28 cellular contexts compared by ENCODE assay signal in the genomic region with DNA sequence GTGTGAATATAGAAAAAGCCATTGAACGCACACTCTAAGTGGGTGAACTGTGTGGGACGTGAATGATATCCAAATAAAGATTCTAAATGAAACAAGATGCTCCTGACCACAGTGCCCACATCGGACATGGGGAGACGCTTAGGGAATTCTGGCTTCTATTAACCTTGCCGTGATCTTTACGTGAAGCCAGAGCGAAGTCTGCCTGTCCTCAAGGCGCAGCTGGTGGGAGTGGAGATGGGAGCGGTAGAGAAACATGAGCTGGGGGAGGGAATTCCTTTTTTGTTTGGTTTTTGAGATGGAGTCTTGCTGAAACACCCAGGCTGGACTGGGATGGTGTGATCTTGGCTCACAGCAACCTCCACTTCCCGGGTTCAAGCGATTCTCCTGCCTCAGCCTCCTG. TPM values are rescaled to one million over a fixed set of nuclear protein-coding genes. Genes with fewer than 3 reads are reported as not detected.
A peak's percentile ranks its signal among the peaks of the same experiment; 100 is the strongest.
DNase-seq lines count a peak whose midpoint lies in the region; FAIRE-seq and TF ChIP-seq lines count a peak whose summit lies in the region.
"Had no signal": no experiment of that assay in that cellular context is flagged by ENCODE, and none has a peak within 500 bp of the region (broad histone marks: within the 10 kb centered on the region; RNA-seq: fewer than 3 reads in every experiment).

No MANE protein-coding gene starts in this region.

- no peak overlapping the region for H2AFZ ChIP-seq in trophoblast cell (ENCODE audit: insufficient read depth, low read length, poor library complexity)

- peaks cover 13% of the 10 kb centered on the region for H3K9me3 Mint-ChIP-seq in endodermal cell

- peak; percentile 3 for DNase-seq in AG10803 (ENCODE audit: low read depth)
- no peak for DNase-seq in HTR-8/SVneo (ENCODE audit: insufficient read length, low spot score)
- DNase-seq in endodermal cell, result peak; percentile 15
- peak; percentile 2 to 17 for DNase-seq in lower leg skin (ENCODE audit: low spot score in 2 of 2)
- DNase-seq in cortex of kidney (lab: John Stamatoyannopoulos, UW), result no peak
- no peak for DNase-seq in NCI-H446 (lab: John Stamatoyannopoulos, UW)
- no peak for DNase-seq in trophoblast cell
- no peak for DNase-seq in SJCRH30
- DNase-seq: BE2C, DMS53, EL, GF-D8, MM.1S, NCI-H1048, NCI-H1417 treated with DMSO at 0.1 percent for 48 hours, NCI-H2029, NCI-H2171, NCI-H345, NCI-H526 treated with DMSO at 0.1 percent for 48 hours, OCI-M1, SHP77, SK-N-SH had no signal

- H3K9ac ChIP-seq in endodermal cell (ENCODE audit: extremely low read depth, low read length, poor library complexity, severe bottlenecking) (no peak overlapping the region), trophoblast cell (ENCODE audit: low read length) (no peak overlapping the region)
- H3K9ac ChIP-seq: SK-N-SH had no signal

- H4K12ac ChIP-seq in trophoblast cell (ENCODE audit: low read depth, low read length), result no peak overlapping the region

- no peak overlapping the region for H4K91ac ChIP-seq in trophoblast cell (ENCODE audit: low read depth, low read length)

- intact Hi-C loops in lower leg skin (cut with DNase I; ENCODE audit: low total_unique reads), result no loop called here

- no peaks in the 10 kb centered on the region for H3K79me2 ChIP-seq in trophoblast cell (ENCODE audit: control insufficient read depth, insufficient read depth, low read length, poor library complexity)

- 91 to 98% methylated on average over 9 to 11 of the region's 11 CpGs for WGBS in endodermal cell (ENCODE audit: insufficient coverage in 1 of 2, insufficient read length in 1 of 2), 2 experiments
- WGBS in lower leg skin, 2 donors, result 81 to 84% methylated on average over 11 of the region's 11 CpGs
- WGBS in trophoblast cell (ENCODE audit: extremely low coverage, insufficient coverage, insufficient read length), result no CpG with 5 or more reads among the region's 11 CpGs

- H3K27me3 ChIP-seq in endodermal cell (ENCODE audit: control insufficient read depth, insufficient read depth, low read length, poor library complexity, severe bottlenecking) (no peaks in the 10 kb centered on the region), trophoblast cell (ENCODE audit: insufficient read depth, low read length) (no peaks in the 10 kb centered on the region), SJCRH30 (no peaks in the 10 kb centered on the region; the same call in 1 of the 2 replicates)
- H3K27me3 ChIP-seq: BE2C had no signal

- H3K4me1 ChIP-seq in endodermal cell (ENCODE audit: control insufficient read depth, insufficient read depth, low read length), result no peaks in the 10 kb centered on the region
- no peaks in the 10 kb centered on the region for H3K4me1 ChIP-seq in trophoblast cell (ENCODE audit: control insufficient read depth in 1 of 2, insufficient read depth in 2 of 2, low read length in 2 of 2)
- no peaks in the 10 kb centered on the region for H3K4me1 ChIP-seq in SJCRH30
- H3K4me1 ChIP-seq: BE2C had no signal

- FAIRE-seq in HTR-8/SVneo (lab: Jason Lieb, UNC), result peak; percentile 75
- FAIRE-seq: A549, D721Med, H54, HepG2, K562, RCC 7860 had no signal

- no peaks in the 10 kb centered on the region for H3K79me1 ChIP-seq in trophoblast cell (ENCODE audit: low read length)

- H3K4me3 Mint-ChIP-seq in endodermal cell, result no peak overlapping the region

- H3K27me3 Mint-ChIP-seq in endodermal cell (ENCODE audit: insufficient read depth), result peaks cover 4% of the 10 kb centered on the region

- H4K8ac ChIP-seq in trophoblast cell (ENCODE audit: low read depth, low read length), result no peak overlapping the region

- H3K36me3 Mint-ChIP-seq in endodermal cell (ENCODE audit: low read depth), result no peaks in the 10 kb centered on the region

- no peak overlapping the region for H2BK12ac ChIP-seq in trophoblast cell (ENCODE audit: low read length)

- H3K36me3 ChIP-seq in endodermal cell (ENCODE audit: control insufficient read depth, insufficient read depth, low read length) (no peaks in the 10 kb centered on the region), trophoblast cell (ENCODE audit: control insufficient read depth in 1 of 2, insufficient read depth in 2 of 2, low read length in 2 of 2) (no peaks in the 10 kb centered on the region), SJCRH30 (no peaks in the 10 kb centered on the region)
- H3K36me3 ChIP-seq: BE2C had no signal

- no peak overlapping the region for H3K23ac ChIP-seq in trophoblast cell (ENCODE audit: low read length)

- peaks cover 7% of the 10 kb centered on the region for H3K9me3 ChIP-seq in endodermal cell (ENCODE audit: control insufficient read depth, low read length)
- H3K9me3 ChIP-seq in trophoblast cell (ENCODE audit: insufficient read depth, low read depth, low read length), result no peaks in the 10 kb centered on the region
- peaks cover 3% of the 10 kb centered on the region; the same call in 1 of the 2 replicates for H3K9me3 ChIP-seq in SJCRH30 (replicated peaks)
- H3K9me3 ChIP-seq: BE2C, SK-N-SH had no signal

- no peak overlapping the region for H2AK5ac ChIP-seq in trophoblast cell (ENCODE audit: low read length)

- TF ChIP-seq POLR2A in lower leg skin (IDR thresholded peaks at IDR 0.05), result no peak

- H3K18ac ChIP-seq in trophoblast cell (ENCODE audit: low read length), result no peak overlapping the region

- no peak overlapping the region for H3K4ac ChIP-seq in trophoblast cell (ENCODE audit: low read depth, low read length)

- H2BK120ac ChIP-seq in trophoblast cell (ENCODE audit: insufficient read depth, low read length, poor library complexity), result no peak overlapping the region

- H3K4me3 ChIP-seq in AG10803 (ENCODE audit: low read length) (no peak overlapping the region), endodermal cell (ENCODE audit: low read length) (no peak overlapping the region), lower leg skin (ENCODE audit: low read depth, poor library complexity, severe bottlenecking) (no peak overlapping the region), trophoblast cell (ENCODE audit: low read depth, low read length) (no peak overlapping the region), SJCRH30 (no peak overlapping the region)
- H3K4me3 ChIP-seq: A549, K562 had no signal

- H3K27ac ChIP-seq in endodermal cell (ENCODE audit: low read depth, low read length) (no peak overlapping the region), trophoblast cell (ENCODE audit: low read depth, low read length) (no peak overlapping the region), SJCRH30 (no peak overlapping the region)
- H3K27ac ChIP-seq: A549 had no signal

- H3K4me2 ChIP-seq in trophoblast cell (ENCODE audit: low read length), result no peak overlapping the region
- H3K4me2 ChIP-seq: A549, SK-N-SH had no signal

- peaks cover 7% of the 10 kb centered on the region for H3K4me1 Mint-ChIP-seq in endodermal cell

- H3K27ac Mint-ChIP-seq in endodermal cell, result no peak overlapping the region

- no peak overlapping the region for H2BK5ac ChIP-seq in trophoblast cell (ENCODE audit: low read depth, low read length, poor library complexity)

- TF ChIP-seq CTCF in AG10803 (conservative IDR thresholded peaks at IDR 0.05; ENCODE audit: low read length) (no peak), endodermal cell (conservative IDR thresholded peaks at IDR 0.05) (no peak), lower leg skin (IDR thresholded peaks at IDR 0.05) (no peak)

- H3K14ac ChIP-seq in trophoblast cell (ENCODE audit: low read length), result no peak overlapping the region

RNA-seq across cellular contexts. Expression of a gene that starts 46.0 kb away (rescaled TPM):
- total RNA-seq in endodermal cell (1 to 10 TPM; 1.4 to 2.9 TPM), lower leg skin (10 to 100 TPM in 1 of 4 donors, 1 to 10 TPM in 2, under 1 TPM in 1; 0.64 to 15.9 (median 3.9) TPM)
- polyA plus RNA-seq in endodermal cell (2013, experiment 1 of 2), result 27.8 TPM
- polyA plus RNA-seq in endodermal cell (2013, experiment 2 of 2), result 22.4 TPM
- polyA plus RNA-seq in trophoblast cell (2013), result 6.7 and 7.5 TPM in 2 replicates
- 0.18 and 0.22 TPM in 2 replicates for total RNA-seq in SJCRH30 (2014; rRNA removed; shearing (Covaris generic))
- total RNA-seq: HepG2, K562 had no signal
- polyA plus RNA-seq: HepG2, K562 had no signal

Comparison
In these comparisons a context has a peak if more than half of its experiments do, and no peak if none do; other contexts are left out.
1. DNase-seq: peak in AG10803 (single experiment), endodermal cell (single experiment) and lower leg skin (2 of 2); none in HTR-8/SVneo (single experiment), cortex of kidney (single experiment), NCI-H446 (0 of 2), trophoblast cell (0 of 2) and SJCRH30 (0 of 2).